In genomic region chr1:231734417-231734816, GRCh38 we compare ENCODE assay signal across 1 cellular context.
TF ChIP-seq lines count a peak whose summit lies in the region.

No MANE protein-coding gene starts in this region.

TF ChIP-seq in K562, 482 proteins besides CTCF, POLR2A, EP300 and RAD21 (continued from another document):
- TF ChIP-seq CREBBP (IDR thresholded peaks at IDR 0.05; ENCODE audit: low read depth, low read length), result no peak
- peak; percentile 44; the same call in 1 of the 2 replicates for TF ChIP-seq MAFK (IDR thresholded peaks at IDR 0.05; ENCODE audit: low read length)
- no peak for TF ChIP-seq TFAM (CRISPR knock-in tag; conservative IDR thresholded peaks at IDR 0.05)
- TF ChIP-seq L3MBTL2 (IDR thresholded peaks at IDR 0.05), result 0 out of 2 replicates have a peak, but pooled peaks have one; percentile 12
- peak; percentile 69 for TF ChIP-seq USF2 (CRISPR knock-in tag; IDR thresholded peaks at IDR 0.05)
- no peak for TF ChIP-seq DEAF1 (CRISPR knock-in tag; IDR thresholded peaks at IDR 0.05)
- TF ChIP-seq ILF3 (IDR thresholded peaks at IDR 0.05; ENCODE audit: borderline replicate concordance), result no peak
- no peak for TF ChIP-seq E2F8 (IDR thresholded peaks at IDR 0.05; ENCODE audit: low read depth, partially characterized antibody)
- no peak for TF ChIP-seq ARID3A (IDR thresholded peaks at IDR 0.05; ENCODE audit: borderline replicate concordance, low read depth, low read length)
- TF ChIP-seq NFXL1 (CRISPR knock-in tag; IDR thresholded peaks at IDR 0.05), result no peak
- TF ChIP-seq ZFP36 (IDR thresholded peaks at IDR 0.05; ENCODE audit: low read depth, low read length, partially characterized antibody), result no peak
